In the genomic region with DNA sequence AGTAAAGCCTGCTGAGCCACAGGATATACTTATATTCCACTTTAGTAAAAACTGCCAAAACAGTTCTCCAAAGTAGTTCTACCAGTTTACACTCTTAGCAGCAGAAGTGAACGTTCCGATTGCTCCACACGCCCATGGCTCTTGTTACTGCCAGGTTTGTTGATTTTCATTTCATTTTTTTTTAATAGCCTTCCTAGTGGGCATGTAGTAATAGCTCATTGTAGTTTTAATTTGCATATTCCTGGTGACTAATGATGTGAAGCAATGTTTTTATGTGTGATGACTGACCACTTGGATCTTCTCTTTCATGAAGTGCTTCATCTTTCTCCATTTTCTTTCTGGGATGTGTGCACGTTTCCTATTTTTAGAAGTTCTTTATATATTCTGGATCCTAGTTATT, we compare ENCODE assay signal across 1 cellular context.
TF ChIP-seq lines count a peak whose summit lies in the region.

No MANE protein-coding gene starts in this region.

TF ChIP-seq in IMR-90, 13 proteins besides CTCF, POLR2A, EP300 and RAD21 (continued from another document):
- TF ChIP-seq, protein P1, sequence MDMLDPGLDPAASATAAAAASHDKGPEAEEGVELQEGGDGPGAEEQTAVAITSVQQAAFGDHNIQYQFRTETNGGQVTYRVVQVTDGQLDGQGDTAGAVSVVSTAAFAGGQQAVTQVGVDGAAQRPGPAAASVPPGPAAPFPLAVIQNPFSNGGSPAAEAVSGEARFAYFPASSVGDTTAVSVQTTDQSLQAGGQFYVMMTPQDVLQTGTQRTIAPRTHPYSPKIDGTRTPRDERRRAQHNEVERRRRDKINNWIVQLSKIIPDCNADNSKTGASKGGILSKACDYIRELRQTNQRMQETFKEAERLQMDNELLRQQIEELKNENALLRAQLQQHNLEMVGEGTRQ (IDR thresholded peaks at IDR 0.05; ENCODE audit: low read depth, low read length), result no peak
- peak; percentile 70 for TF ChIP-seq CEBPB (IDR thresholded peaks at IDR 0.05; ENCODE audit: low read depth, low read length)
